ENCODE assay signal across 15 cellular contexts in genomic region chr18:3184275-3184963, GRCh38.
"Had no signal": no experiment of that assay in that cellular context is flagged by ENCODE, and none has a peak within 500 bp of the region (broad histone marks: within the 10 kb centered on the region; RNA-seq: fewer than 3 reads in every experiment).

No MANE protein-coding gene starts in this region.

- H3K27me3 Mint-ChIP-seq: central memory CD8-positive, alpha-beta T cell; effector memory CD8-positive, alpha-beta T cell; naive B cell; type B pancreatic cell had no signal

- DNase-seq: activated CD4-positive, alpha-beta T cell treated with anti-CD3 and anti-CD28 coated beads, Interleukin-2, amount 50 U/mL, for 4 hours; activated naive CD4-positive, alpha-beta T cell treated with anti-CD3 and anti-CD28 coated beads, Interleukin-2, amount 50 U/mL, for 16 hours; activated T-cell treated with anti-CD3 and anti-CD28 coated beads, Interleukin-2, amount 50 U/mL, for 1 hour; adrenal gland; cortex of kidney; effector memory CD8-positive, alpha-beta T cell; hypothalamus; naive B cell; stimulated activated CD4-positive, alpha-beta T cell treated with anti-CD3 and anti-CD28 coated beads, Interleukin-12 subunit alpha, Interleukin-12 subunit beta, amount 100 ng/mL, for 4 hours; stimulated activated naive CD8-positive, alpha-beta T cell treated with anti-CD3 and anti-CD28 coated beads, Interleukin-15, Interleukin-2, amounts not matched to agents 100 U/mL and 50 U/mL, for 24 hours had no signal

- H3K27ac Mint-ChIP-seq: effector memory CD8-positive, alpha-beta T cell; type B pancreatic cell had no signal

- H3K9me3 ChIP-seq: adrenal gland, prostate gland, suprapubic skin had no signal

- H3K4me1 Mint-ChIP-seq: central memory CD8-positive, alpha-beta T cell had no signal

- H3K9me3 Mint-ChIP-seq: central memory CD8-positive, alpha-beta T cell; effector memory CD8-positive, alpha-beta T cell; naive B cell; type B pancreatic cell had no signal

- H3K27me3 ChIP-seq: adrenal gland, suprapubic skin had no signal

- H3K27ac ChIP-seq: adrenal gland, epithelial cell of prostate, prostate gland, suprapubic skin had no signal

- H3K4me1 ChIP-seq: prostate gland, suprapubic skin had no signal

- H3K4me3 ChIP-seq: adrenal gland, prostate gland, suprapubic skin had no signal

- H3K36me3 ChIP-seq: adrenal gland, prostate gland, suprapubic skin had no signal

- ATAC-seq: effector memory CD8-positive, alpha-beta T cell; stimulated activated naive CD8-positive, alpha-beta T cell treated with anti-CD3 and anti-CD28 coated beads, Interleukin-15, Interleukin-2, amounts not matched to agents 100 U/mL and 50 U/mL, for 24 hours had no signal

- H3K4me3 Mint-ChIP-seq: central memory CD8-positive, alpha-beta T cell; effector memory CD8-positive, alpha-beta T cell; naive B cell; type B pancreatic cell had no signal
